ENCODE assay signal across 12 cellular contexts in genomic region chr10:70586348-70586930, GRCh38. TPM values are rescaled to one million over a fixed set of nuclear protein-coding genes. Genes with fewer than 3 reads are reported as not detected.
"Had no signal": no experiment of that assay in that cellular context is flagged by ENCODE, and none has a peak within 500 bp of the region (broad histone marks: within the 10 kb centered on the region; RNA-seq: fewer than 3 reads in every experiment).

No MANE protein-coding gene starts in this region.

- H3K27me3 ChIP-seq: adrenal gland, gastrocnemius medialis, hepatocyte, tibial nerve had no signal

- H3K4me1 ChIP-seq: adrenal gland had no signal

- H3K4me3 ChIP-seq: adrenal gland, coronary artery, gastrocnemius medialis, hepatocyte, tibial nerve had no signal

- H3K36me3 ChIP-seq: adrenal gland, gastrocnemius medialis, tibial nerve had no signal

- DNase-seq: activated CD4-positive, alpha-beta T cell treated with anti-CD3 and anti-CD28 coated beads, Interleukin-2, amount 50 U/mL, for 48 hours; activated CD8-positive, alpha-beta memory T cell treated with anti-CD3 and anti-CD28 coated beads, Interleukin-2, amount 50 U/mL, for 4 hours; central memory CD4-positive, alpha-beta T cell; effector CD8-positive, alpha-beta T cell; gastrocnemius medialis; right cardiac atrium; small intestine had no signal

- H3K9me3 ChIP-seq: adrenal gland, gastrocnemius medialis, tibial nerve had no signal

- H3K27ac ChIP-seq: adrenal gland, coronary artery, gastrocnemius medialis, tibial nerve had no signal

- ATAC-seq: gastrocnemius medialis, right cardiac atrium had no signal

RNA-seq across cellular contexts. Expression of gene PRF1, which starts 16.1 kb away (rescaled TPM):
- total RNA-seq: hepatocyte, kidney epithelial cell had no signal
